21 cellular contexts compared by ENCODE assay signal in the genomic region with DNA sequence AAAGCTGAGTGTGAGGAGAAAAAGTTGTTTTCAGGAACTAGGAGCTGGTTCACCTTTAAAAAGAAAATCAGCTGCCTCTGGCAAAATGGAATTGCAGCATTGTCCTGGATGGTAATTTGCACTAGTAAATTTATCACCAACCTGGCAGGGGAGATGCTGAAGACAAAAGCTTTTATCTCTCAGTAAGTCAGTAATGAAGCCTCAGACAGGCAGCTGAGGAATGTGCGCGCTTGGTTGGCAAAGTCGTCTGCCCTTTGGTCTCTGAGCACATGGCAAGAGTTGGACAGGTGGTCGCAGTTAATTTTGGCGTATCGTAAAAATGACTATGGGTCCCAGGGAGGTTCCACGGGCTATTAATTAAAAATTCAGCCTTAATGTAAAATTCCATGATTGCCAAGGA.
DNase-seq lines count a peak whose midpoint lies in the region; ATAC-seq and TF ChIP-seq lines count a peak whose summit lies in the region.
"Had no signal": no experiment of that assay in that cellular context is flagged by ENCODE, and none has a peak within 500 bp of the region (broad histone marks: within the 10 kb centered on the region; RNA-seq: fewer than 3 reads in every experiment).

No MANE protein-coding gene starts in this region.

- H3K27me3 Mint-ChIP-seq in nephron (ENCODE audit: low read depth) = peaks cover 4% of the 10 kb centered on the region
- H3K27me3 Mint-ChIP-seq: B cell, T-cell had no signal

- H3K27ac Mint-ChIP-seq in nephron = peak overlapping the region; percentile 24 to 93 (median 38)
- H3K27ac Mint-ChIP-seq: B cell; CD8-positive, alpha-beta T cell; T-cell had no signal

- TF ChIP-seq CTCF in nephron (IDR thresholded peaks at IDR 0.05; ENCODE audit: unreplicated experiment in 3 of 3) = no peak

- no peak for ATAC-seq in HG03039 (IDR thresholded peaks at IDR 0.05; ENCODE audit: unreplicated experiment)
- no peak for ATAC-seq in HG03432 (IDR thresholded peaks at IDR 0.05; ENCODE audit: unreplicated experiment)
- no peak for ATAC-seq in HG02970 (IDR thresholded peaks at IDR 0.05; ENCODE audit: low FRiP score, unreplicated experiment)
- ATAC-seq: CD8-positive, alpha-beta T cell; Panc1; T-cell had no signal

- peaks cover 25% of the 10 kb centered on the region for H3K4me1 Mint-ChIP-seq in nephron

- DNase-seq in NCI-H146 (lab: John Stamatoyannopoulos, UW) (peak; percentile 57), kidney glomerular epithelial cell (lab: John Stamatoyannopoulos, UW) (peak; percentile 10), NOMO-1 (lab: John Stamatoyannopoulos, UW; ENCODE audit: unreplicated experiment in 2 of 2) (no peak)
- DNase-seq: CD8-positive, alpha-beta T cell; DMS 273 treated with DMSO at 0.1 percent for 48 hours; DMS79; EL; Karpas-422; NCI-H1092; NCI-H1436; NCI-H1930; NCI-H2107; NCI-H526 treated with DMSO at 0.1 percent for 48 hours; SHP77; T-cell had no signal

- no peaks in the 10 kb centered on the region for H3K9me3 Mint-ChIP-seq in nephron
- H3K9me3 Mint-ChIP-seq: CD8-positive, alpha-beta T cell; T-cell had no signal

- H3K36me3 Mint-ChIP-seq in nephron (ENCODE audit: low read depth) = peaks cover 4% of the 10 kb centered on the region
- H3K36me3 Mint-ChIP-seq: CD8-positive, alpha-beta T cell had no signal

- H3K4me3 Mint-ChIP-seq in nephron = no peak overlapping the region
- H3K4me3 Mint-ChIP-seq: B cell; CD8-positive, alpha-beta T cell; T-cell had no signal

Comparison
In these comparisons a context has a peak if more than half of its experiments do, and no peak if none do; other contexts are left out.
1. DNase-seq: peak in NCI-H146 (single experiment) and kidney glomerular epithelial cell (single experiment); none in NOMO-1 (0 of 2).